ENCODE assay signal across 8 cellular contexts in the genomic region with DNA sequence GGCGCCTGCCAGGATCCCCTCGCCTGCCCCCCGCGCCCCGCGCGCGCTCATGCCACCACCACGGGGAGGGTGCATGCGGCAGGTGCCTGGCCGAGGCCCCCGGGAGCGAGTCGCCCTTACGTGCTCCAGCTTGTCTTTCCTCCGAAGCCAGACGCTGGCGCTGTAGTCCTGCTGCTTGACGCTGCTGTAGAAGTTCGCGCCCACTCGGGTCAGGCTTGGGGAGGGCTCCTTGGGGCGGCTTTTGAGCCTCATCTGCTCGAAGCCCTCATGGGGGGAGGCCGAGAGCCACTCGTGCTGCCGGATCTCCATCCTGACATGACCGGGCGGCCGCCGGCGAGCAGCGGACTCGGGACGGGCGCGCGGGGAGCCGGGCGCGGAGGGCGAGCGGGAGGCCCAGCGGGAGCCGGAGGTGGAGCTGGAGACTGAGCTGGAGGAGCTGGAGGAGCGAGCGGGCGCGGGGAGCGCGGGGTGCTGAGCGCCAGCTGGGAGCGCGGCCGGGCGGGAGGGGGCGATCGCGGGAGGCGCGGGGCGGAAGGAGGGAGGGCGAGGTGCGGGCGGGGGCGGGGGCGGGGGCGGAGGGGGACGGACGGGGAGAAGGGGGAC. TPM values are rescaled to one million over a fixed set of nuclear protein-coding genes. Genes with fewer than 3 reads are reported as not detected.
DNase-seq lines count a peak whose midpoint lies in the region; ATAC-seq and TF ChIP-seq lines count a peak whose summit lies in the region.

No MANE protein-coding gene starts in this region.

- peak overlapping the region; percentile 44; the same call in 1 of the 2 replicates for H2AFZ ChIP-seq in MM.1S (ENCODE audit: low read length)

- no peaks in the 10 kb centered on the region for H3K79me2 ChIP-seq in MM.1S (ENCODE audit: low read length)

- H3K9me3 ChIP-seq in MM.1S (replicated peaks; ENCODE audit: insufficient read depth, low read length) (no peaks in the 10 kb centered on the region), iPS-18a (ENCODE audit: control insufficient read depth, low read depth, low read length) (no peaks in the 10 kb centered on the region), spleen (no peaks in the 10 kb centered on the region)

- no peak for TF ChIP-seq POLR2A in spleen (IDR thresholded peaks at IDR 0.05)

- no peaks in the 10 kb centered on the region for H3K36me3 ChIP-seq in MM.1S (replicated peaks; ENCODE audit: insufficient read depth, low read length)
- no peaks in the 10 kb centered on the region for H3K36me3 ChIP-seq in iPS-18a (ENCODE audit: control insufficient read depth, low read depth, low read length)
- H3K36me3 ChIP-seq in spleen, result no peaks in the 10 kb centered on the region

- peak overlapping the region; percentile 37 for H3K4me3 ChIP-seq in MM.1S (ENCODE audit: low read length)
- peak overlapping the region; percentile 87 for H3K4me3 ChIP-seq in iPS-18a (ENCODE audit: low read length)
- H3K4me3 ChIP-seq in spleen, result peak overlapping the region; percentile 25 to 69 (median 42)

- TF ChIP-seq CTCF in MM.1S (IDR thresholded peaks at IDR 0.05; ENCODE audit: low read length) (no peak), spleen (IDR thresholded peaks at IDR 0.05 in 8 of 11, conservative IDR thresholded peaks at IDR 0.05 in 3 of 11) (no peak)

- peak; percentile 73 for DNase-seq in DMS153 treated with DMSO at 0.1 percent for 48 hours (lab: John Stamatoyannopoulos, UW; ENCODE audit: unreplicated experiment)
- peak; percentile 43 for DNase-seq in MM.1S
- peak; percentile 37 for DNase-seq in amniotic epithelial cell (ENCODE audit: low read depth)
- peak; percentile 78 for DNase-seq in spleen
- no peak for DNase-seq in activated gamma-delta T cell treated with Interleukin-2 at 50 U/mL for 16 hours

- no peaks in the 10 kb centered on the region for H3F3A ChIP-seq in MM.1S (ENCODE audit: insufficient read depth, low read length)

- H3K27ac ChIP-seq in MM.1S (ENCODE audit: low read length) (no peak overlapping the region), iPS-18a (ENCODE audit: low read length) (no peak overlapping the region), spleen (no peak overlapping the region)

- peak overlapping the region; percentile 60; the same call in 1 of the 2 replicates for H3K4me2 ChIP-seq in MM.1S (ENCODE audit: low read depth, low read length)

- no peak for ATAC-seq in HG03139 (IDR thresholded peaks at IDR 0.05; ENCODE audit: unreplicated experiment)
- ATAC-seq in HG03159 (IDR thresholded peaks at IDR 0.05; ENCODE audit: unreplicated experiment), result no peak

- no peaks in the 10 kb centered on the region for H3K4me1 ChIP-seq in MM.1S (ENCODE audit: low read length)
- H3K4me1 ChIP-seq in iPS-18a (ENCODE audit: control insufficient read depth, low read depth, low read length), result peaks cover 14% of the 10 kb centered on the region
- peaks cover 8 to 32% (median 19%) of the 10 kb centered on the region in 6 donors for H3K4me1 ChIP-seq in spleen

- WGBS in spleen, 5 donors, result 2 to 8% (median 4%) methylated on average over 21 to 64 of the region's 70 CpGs

- H3K9me2 ChIP-seq in MM.1S (replicated peaks; ENCODE audit: insufficient read depth, low read length), result no peaks in the 10 kb centered on the region

- H3K27me3 ChIP-seq in MM.1S (replicated peaks; ENCODE audit: insufficient read depth, low read length), result no peaks in the 10 kb centered on the region
- peaks cover 42% of the 10 kb centered on the region for H3K27me3 ChIP-seq in iPS-18a (ENCODE audit: control insufficient read depth, insufficient read depth, low read length)
- H3K27me3 ChIP-seq in spleen (replicated peaks in 1 of 7), result peaks cover 0 to 70% (median 42%) of the 10 kb centered on the region in 7 donors

- intact Hi-C loops in spleen (cut with DNase I; ENCODE audit: low total_unique reads), result no loop called here

- H3K9ac ChIP-seq in MM.1S (ENCODE audit: low read length) (no peak overlapping the region), iPS-18a (ENCODE audit: low read length) (peak overlapping the region; percentile 4)

- no peaks in the 10 kb centered on the region for H4K20me1 ChIP-seq in MM.1S (ENCODE audit: insufficient read depth, low read length)

RNA-seq across cellular contexts. Expression of gene PLD5, which starts 0.4 kb away (rescaled TPM):
- 1 to 10 TPM in 1 of 7 donors, under 1 TPM in 5, not detected in 1; 0.17 to 1.0 (median 0.62) TPM for total RNA-seq in spleen
- polyA plus RNA-seq in spleen, result under 1 TPM; 0.29 to 0.41 (median 0.36) TPM

Comparison
In these comparisons a context has a peak if more than half of its experiments do, and no peak if none do; other contexts are left out.
1. H3K4me3 ChIP-seq: peak in every context shown above with its lines; median percentile 87 in iPS-18a; 42 in spleen; 37 in MM.1S.